9 cellular contexts compared by ENCODE assay signal in genomic region chr3:185764168-185764988, GRCh38.
DNase-seq lines count a peak whose midpoint lies in the region; ATAC-seq, FAIRE-seq and TF ChIP-seq lines count a peak whose summit lies in the region.
"Had no signal": no experiment of that assay in that cellular context is flagged by ENCODE, and none has a peak within 500 bp of the region (broad histone marks: within the 10 kb centered on the region; RNA-seq: fewer than 3 reads in every experiment).

No MANE protein-coding gene starts in this region.

- intact Hi-C loops in body of pancreas (cut with DNase I) (loop anchor here (10.0 kb wide), 1 partner anchor 80 kb away; no protein-coding TSS in a partner anchor), left cardiac atrium (cut with DNase I) (no loop called here), sigmoid colon (cut with DNase I) (no loop called here)

- H3K36me3 ChIP-seq in body of pancreas (replicated peaks in 1 of 2; ENCODE audit: insufficient read depth in 1 of 2, low read depth in 2 of 2) = no peaks in the 10 kb centered on the region
- H3K36me3 ChIP-seq in sigmoid colon = no peaks in the 10 kb centered on the region

- no peak overlapping the region for H3K4me3 ChIP-seq in body of pancreas
- no peak overlapping the region for H3K4me3 ChIP-seq in sigmoid colon
- H3K4me3 ChIP-seq: SJSA1 had no signal

- H3K27me3 ChIP-seq in body of pancreas (no peaks in the 10 kb centered on the region), sigmoid colon (no peaks in the 10 kb centered on the region)
- H3K27me3 ChIP-seq: SJSA1 had no signal

- TF ChIP-seq POLR2A in GM12892 (IDR thresholded peaks at IDR 0.05; ENCODE audit: low read depth, low read length) = no peak
- TF ChIP-seq POLR2A in body of pancreas (IDR thresholded peaks at IDR 0.05) = no peak
- TF ChIP-seq POLR2A in sigmoid colon (IDR thresholded peaks at IDR 0.05) = no peak

- peaks cover 14% of the 10 kb centered on the region for H3K4me1 ChIP-seq in body of pancreas
- H3K4me1 ChIP-seq in sigmoid colon = peaks cover 0 to 35% (median 14%) of the 10 kb centered on the region in 4 donors

- FAIRE-seq in GM12892 (lab: Jason Lieb, UNC) = peak; percentile 27

- no peak for ATAC-seq in body of pancreas
- ATAC-seq in left cardiac atrium = peak; percentile 44 to 82
- ATAC-seq in HG03108 (IDR thresholded peaks at IDR 0.05; ENCODE audit: unreplicated experiment) = no peak

- TF ChIP-seq EP300 in sigmoid colon (IDR thresholded peaks at IDR 0.05) = no peak

- no peak for TF ChIP-seq CTCF in body of pancreas (IDR thresholded peaks at IDR 0.05)
- TF ChIP-seq CTCF in sigmoid colon (IDR thresholded peaks at IDR 0.05) = no peak

- 40 to 45% methylated on average over 6 of the region's 6 CpGs for WGBS in body of pancreas, 2 donors
- WGBS in sigmoid colon, 2 donors = 47 to 48% methylated on average over 6 of the region's 6 CpGs

- H3K9me3 ChIP-seq in body of pancreas = no peaks in the 10 kb centered on the region
- H3K9me3 ChIP-seq in sigmoid colon = no peaks in the 10 kb centered on the region
- H3K9me3 ChIP-seq: SJSA1 had no signal

- DNase-seq in GM12892 (ENCODE audit: insufficient read length) (no peak), body of pancreas (no peak), left cardiac atrium (no peak), sigmoid colon (no peak), COR-L47 (lab: John Stamatoyannopoulos, UW) (no peak), activated gamma-delta T cell (lab: John Stamatoyannopoulos, UW) (no peak), NCI-H128 (lab: John Stamatoyannopoulos, UW; ENCODE audit: unreplicated experiment) (no peak)

- H3K27ac ChIP-seq in body of pancreas = peak overlapping the region in 3 of 4 donors; percentile 4 to 31 (median 17)
- H3K27ac ChIP-seq in sigmoid colon = peak overlapping the region; percentile 1 to 23 (median 7)
- H3K27ac ChIP-seq: SJSA1 had no signal

Comparison
In these comparisons a context has a peak if more than half of its experiments do, and no peak if none do; other contexts are left out.
1. ATAC-seq: peak in left cardiac atrium (2 of 2); none in body of pancreas (single experiment) and HG03108 (single experiment).